8 cellular contexts compared by ENCODE assay signal in genomic region chr17:38605230-38605851, GRCh38. TPM values are rescaled to one million over a fixed set of nuclear protein-coding genes. Genes with fewer than 3 reads are reported as not detected.
DNase-seq lines count a peak whose midpoint lies in the region; TF ChIP-seq lines count a peak whose summit lies in the region.

No MANE protein-coding gene starts in this region.

- H3K9me3 ChIP-seq in right atrium auricular region (no peaks in the 10 kb centered on the region), stomach smooth muscle (ENCODE audit: control insufficient read depth in 2 of 2, low read length in 2 of 2) (no peaks in the 10 kb centered on the region), uterus (no peaks in the 10 kb centered on the region)

- H3K4me3 ChIP-seq in right atrium auricular region: peak overlapping the region; percentile 51 to 62
- peak overlapping the region; percentile 31 to 40 for H3K4me3 ChIP-seq in stomach smooth muscle (ENCODE audit: low read length in 2 of 2)
- peak overlapping the region in 1 of 2 donors; percentile 34 for H3K4me3 ChIP-seq in uterus

- peak overlapping the region; percentile 54 for H3K4me3 Mint-ChIP-seq in T-helper 2 cell treated with Interferon-gamma antibody and Interleukin-4, amounts not matched to agents 5 μg/mL and 100 μg/mL, for 36 hours

- H3K9ac ChIP-seq in stomach smooth muscle (ENCODE audit: low read length in 2 of 2): no peak overlapping the region

- H3K4me1 Mint-ChIP-seq in T-helper 2 cell treated with Interferon-gamma antibody and Interleukin-4, amounts not matched to agents 5 μg/mL and 100 μg/mL, for 36 hours (ENCODE audit: low read depth): peaks cover 4% of the 10 kb centered on the region

- H3K36me3 Mint-ChIP-seq in T-helper 2 cell treated with Interferon-gamma antibody and Interleukin-4, amounts not matched to agents 5 μg/mL and 100 μg/mL, for 36 hours (ENCODE audit: low read depth): no peaks in the 10 kb centered on the region

- peaks cover 0 to 12% of the 10 kb centered on the region in 2 donors for H3K27me3 ChIP-seq in right atrium auricular region
- peaks cover 38 to 46% of the 10 kb centered on the region in 2 donors for H3K27me3 ChIP-seq in stomach smooth muscle (ENCODE audit: control insufficient read depth in 1 of 2, insufficient read depth in 2 of 2, low read length in 2 of 2)
- peaks cover 0 to 14% of the 10 kb centered on the region in 2 donors for H3K27me3 ChIP-seq in uterus

- no peak overlapping the region for H3K27ac Mint-ChIP-seq in T-helper 2 cell treated with Interferon-gamma antibody and Interleukin-4, amounts not matched to agents 5 μg/mL and 100 μg/mL, for 36 hours

- H3K36me3 ChIP-seq in right atrium auricular region: no peaks in the 10 kb centered on the region
- H3K36me3 ChIP-seq in stomach smooth muscle (ENCODE audit: control insufficient read depth in 2 of 2, insufficient read depth in 2 of 2, low read length in 2 of 2): no peaks in the 10 kb centered on the region
- no peaks in the 10 kb centered on the region for H3K36me3 ChIP-seq in uterus

- H3K27ac ChIP-seq in right atrium auricular region (no peak overlapping the region), stomach smooth muscle (ENCODE audit: low read length) (no peak overlapping the region), uterus (no peak overlapping the region)

- no peaks in the 10 kb centered on the region for H3K9me3 Mint-ChIP-seq in T-helper 2 cell treated with Interferon-gamma antibody and Interleukin-4, amounts not matched to agents 5 μg/mL and 100 μg/mL, for 36 hours

- TF ChIP-seq CTCF in right atrium auricular region (IDR thresholded peaks at IDR 0.05): no peak
- no peak for TF ChIP-seq CTCF in uterus (IDR thresholded peaks at IDR 0.05)

- TF ChIP-seq POLR2A in uterus (IDR thresholded peaks at IDR 0.05): no peak

- H3K27me3 Mint-ChIP-seq in T-helper 2 cell treated with Interferon-gamma antibody and Interleukin-4, amounts not matched to agents 5 μg/mL and 100 μg/mL, for 36 hours (ENCODE audit: low read depth): peaks cover 76% of the 10 kb centered on the region

- DNase-seq in T-helper 2 cell treated with Interferon-gamma antibody and Interleukin-4, amounts not matched to agents 5 μg/mL and 100 μg/mL, for 36 hours (ENCODE audit: low spot score): no peak
- no peak for DNase-seq in T-helper 2 cell
- peak; percentile 41 for DNase-seq in SW480 (ENCODE audit: low spot score)
- DNase-seq in right atrium auricular region (ENCODE audit: low spot score): no peak
- no peak for DNase-seq in NCI-H345 treated with DMSO at 0.1 percent for 48 hours (lab: John Stamatoyannopoulos, UW; ENCODE audit: unreplicated experiment)
- no peak for DNase-seq in stimulated activated CD4-positive, alpha-beta T cell treated with anti-CD3 and anti-CD28 coated beads, Interleukin-4, amount 100 ng/mL, for 1 hour
- no peak for DNase-seq in uterus

- H3K4me1 ChIP-seq in right atrium auricular region: peaks cover 0 to 36% of the 10 kb centered on the region in 2 donors
- peaks cover 23% of the 10 kb centered on the region for H3K4me1 ChIP-seq in stomach smooth muscle (ENCODE audit: control insufficient read depth, insufficient read depth, low read length)
- H3K4me1 ChIP-seq in uterus: peaks cover 0 to 18% of the 10 kb centered on the region in 2 donors

- intact Hi-C loops in uterus (cut with DNase I; ENCODE audit: low total_unique reads): no loop called here

RNA-seq across cellular contexts. Expression of gene SRCIN1, which starts 0.4 kb away (rescaled TPM):
- total RNA-seq in right atrium auricular region: 1 to 10 TPM in 1 of 2 donors, under 1 TPM in 1; 0.52 to 1.1 TPM
- total RNA-seq in uterus: 1 to 10 TPM in 2 of 4 donors, not detected in 2; 3.4 to 6.6 TPM
